35 cellular contexts compared by ENCODE assay signal in the genomic region with DNA sequence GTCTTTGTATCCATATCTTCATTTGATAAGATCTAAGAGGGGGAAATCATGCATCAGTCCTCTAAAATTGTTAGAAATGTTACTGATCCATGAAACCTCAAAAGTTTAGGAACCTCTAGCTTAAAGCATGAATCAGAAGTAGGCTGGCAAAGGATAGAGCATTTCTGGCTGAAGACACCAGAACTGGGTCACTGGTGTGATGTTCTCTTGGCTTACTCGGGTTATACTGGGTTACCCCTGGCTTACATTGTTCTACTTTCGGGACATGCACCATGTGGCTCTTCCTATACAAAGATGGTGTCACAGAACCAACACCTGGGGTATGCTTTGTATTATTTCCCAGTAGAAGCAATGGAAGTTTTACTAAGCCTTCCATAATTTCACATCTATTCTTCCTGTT.
"Had no signal": no experiment of that assay in that cellular context is flagged by ENCODE, and none has a peak within 500 bp of the region (broad histone marks: within the 10 kb centered on the region; RNA-seq: fewer than 3 reads in every experiment).

No MANE protein-coding gene starts in this region.

- H3K4me3 ChIP-seq: MG63 had no signal

- H3K36me3 ChIP-seq: MG63 had no signal

- H3K27me3 ChIP-seq: MG63 had no signal

- H3K27ac ChIP-seq: KMS-11 had no signal

- H3K9me3 ChIP-seq: MG63 had no signal

- DNase-seq: Karpas-422, Kasumi-1, KBM-7, KG1, MG63, MM.1S, MV-4-11, NCI-H1048, NCI-H1092, NCI-H1092 treated with DMSO at 0.1 percent for 48 hours, NCI-H1105, NCI-H1105 treated with DMSO at 0.1 percent for 48 hours, NCI-H1417, NCI-H1417 treated with DMSO at 0.1 percent for 48 hours, NCI-H1436, NCI-H1436 treated with DMSO at 0.1 percent for 48 hours, NCI-H146, NCI-H1694, NCI-H1694 treated with DMSO at 0.1 percent for 48 hours, NCI-H187, NCI-H187 treated with DMSO at 0.1 percent for 48 hours, NCI-H1930, NCI-H2029, NCI-H2029 treated with DMSO at 0.1 percent for 48 hours, NCI-H2081, NCI-H2081 treated with DMSO at 0.1 percent for 48 hours, NCI-H2107, NCI-H2171, NCI-H2171 treated with DMSO at 0.1 percent for 48 hours, NCI-H2227 treated with DMSO at 0.1 percent for 48 hours, NCI-H226, NCI-H345, NCI-H446, NCI-H446 treated with DMSO at 0.1 percent for 48 hours had no signal
